In the genomic region with DNA sequence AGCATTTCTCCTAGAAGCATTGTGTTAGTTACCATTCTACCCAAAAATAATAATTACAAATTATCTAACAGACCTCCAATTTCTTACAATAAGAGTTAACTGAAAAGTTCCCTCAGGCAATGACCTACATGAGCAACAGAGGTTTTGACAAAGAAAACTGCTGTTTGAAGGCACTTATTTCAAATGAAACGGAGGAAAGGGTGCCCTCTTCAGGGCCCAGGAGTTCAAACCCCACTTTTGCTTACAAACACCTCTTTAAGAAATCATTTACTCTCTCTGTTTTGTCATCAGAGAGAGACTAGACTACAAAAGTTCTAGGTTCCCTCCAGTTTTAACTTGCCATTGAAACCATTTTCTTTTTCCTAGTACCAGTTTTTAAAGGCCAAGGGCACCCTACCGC, we compare ENCODE assay signal across 9 cellular contexts. TPM values are rescaled to one million over a fixed set of nuclear protein-coding genes. Genes with fewer than 3 reads are reported as not detected.
A peak's percentile ranks its signal among the peaks of the same experiment; 100 is the strongest.
DNase-seq lines count a peak whose midpoint lies in the region; ATAC-seq and TF ChIP-seq lines count a peak whose summit lies in the region.
"Had no signal": no experiment of that assay in that cellular context is flagged by ENCODE, and none has a peak within 500 bp of the region (broad histone marks: within the 10 kb centered on the region; RNA-seq: fewer than 3 reads in every experiment).

No MANE protein-coding gene starts in this region.

- H3K4me3 ChIP-seq in cardiac fibroblast (replicated peaks in 1 of 2; ENCODE audit: low read depth in 2 of 2, low read length in 2 of 2) (no peak overlapping the region), MG63 (no peak overlapping the region)
- H3K4me3 ChIP-seq: SJCRH30 had no signal

- no peaks in the 10 kb centered on the region for H3K27me3 ChIP-seq in MG63
- H3K27me3 ChIP-seq: SJCRH30 had no signal

- TF ChIP-seq CTCF in GM10266 (IDR thresholded peaks at IDR 0.05; ENCODE audit: control insufficient read depth, insufficient read depth, low read depth, missing control alignments): peak; percentile 14
- TF ChIP-seq CTCF in cardiac fibroblast (IDR thresholded peaks at IDR 0.05; ENCODE audit: low read depth, low read length): peak; percentile 25

- peaks cover 9% of the 10 kb centered on the region for H3K36me3 ChIP-seq in MG63

- intact Hi-C loops in Right ventricle myocardium superior (cut with DNase I): no loop called here

- DNase-seq in GM10266 (ENCODE audit: extremely low spot score) (no peak), MV-4-11 (lab: John Stamatoyannopoulos, UW) (peak; percentile 13), cardiac fibroblast (ENCODE audit: low read depth in 2 of 2) (peak; percentile 27 to 28), medulla oblongata (ENCODE audit: extremely low spot score) (peak; percentile 42), Right ventricle myocardium superior (no peak), MG63 (no peak)
- no peak for DNase-seq in stimulated activated naive CD8-positive, alpha-beta T cell treated with anti-CD3 and anti-CD28 coated beads, Interleukin-15, Interleukin-2, amounts not matched to agents 100 U/mL and 50 U/mL, for 24 hours
- DNase-seq in activated CD8-positive, alpha-beta memory T cell treated with anti-CD3 and anti-CD28 coated beads, Interleukin-2, amount 50 U/mL, for 4 hours: no peak

- no peak for ATAC-seq in stimulated activated naive CD8-positive, alpha-beta T cell treated with anti-CD3 and anti-CD28 coated beads, Interleukin-15, Interleukin-2, amounts not matched to agents 100 U/mL and 50 U/mL, for 24 hours
- no peak for ATAC-seq in Right ventricle myocardium superior (ENCODE audit: poor library complexity)

- H3K9me3 ChIP-seq in MG63: no peaks in the 10 kb centered on the region
- H3K9me3 ChIP-seq: SJCRH30 had no signal

RNA-seq across cellular contexts. Expression of a gene that starts 56.7 kb away (rescaled TPM):
- 12.3 TPM for total RNA-seq in Right ventricle myocardium superior
- total RNA-seq in MG63 (2014; rRNA removed; shearing (Covaris generic); ENCODE audit: low replicate concordance): 17.0 and 17.7 TPM in 2 replicates

Comparison
In these comparisons a context has a peak if more than half of its experiments do, and no peak if none do; other contexts are left out.
1. DNase-seq: peak in MV-4-11 (single experiment), cardiac fibroblast (2 of 2) and medulla oblongata (single experiment); none in GM10266 (single experiment), stimulated activated naive CD8-positive, alpha-beta T cell treated with anti-CD3 and anti-CD28 coated beads, Interleukin-15, Interleukin-2, amounts not matched to agents 100 U/mL and 50 U/mL, for 24 hours (single experiment), Right ventricle myocardium superior (single experiment), activated CD8-positive, alpha-beta memory T cell treated with anti-CD3 and anti-CD28 coated beads, Interleukin-2, amount 50 U/mL, for 4 hours (single experiment) and MG63 (single experiment).